19 cellular contexts compared by ENCODE assay signal in genomic region chr1:47870480-47870879, GRCh38.
"Had no signal": no experiment of that assay in that cellular context is flagged by ENCODE, and none has a peak within 500 bp of the region (broad histone marks: within the 10 kb centered on the region; RNA-seq: fewer than 3 reads in every experiment).

No MANE protein-coding gene starts in this region.

- H3K27ac ChIP-seq: adrenal gland, ascending aorta, brain microvascular endothelial cell, colonic mucosa, spleen, testis had no signal

- DNase-seq: activated naive CD4-positive, alpha-beta T cell; activated T-cell treated with anti-CD3 and anti-CD28 coated beads, Interleukin-2, amount 50 U/mL, for 1 hour; adrenal gland; brain microvascular endothelial cell; colonic mucosa; endodermal cell; kidney; occipital lobe; posterior cingulate gyrus; spleen; stimulated activated CD4-positive, alpha-beta T cell treated with anti-CD3 and anti-CD28 coated beads, Interleukin-4, amount 100 ng/mL, for 1 hour; stimulated activated naive CD4-positive, alpha-beta T cell; T-helper 9 cell; testis; trophoblast cell had no signal

- H3K4me3 Mint-ChIP-seq: activated naive CD8-positive, alpha-beta T cell; endodermal cell; WTC11 had no signal

- H3K27me3 ChIP-seq: adrenal gland, ascending aorta, brain microvascular endothelial cell, colonic mucosa, testis had no signal

- H3K9me3 ChIP-seq: adrenal gland, ascending aorta, colonic mucosa, spleen, testis had no signal

- H3K27ac Mint-ChIP-seq: activated naive CD8-positive, alpha-beta T cell; endodermal cell; WTC11 had no signal

- FAIRE-seq: kidney had no signal

- H3K4me1 ChIP-seq: adrenal gland, colonic mucosa, spleen had no signal

- H3K36me3 Mint-ChIP-seq: activated naive CD8-positive, alpha-beta T cell had no signal

- H3K36me3 ChIP-seq: adrenal gland, ascending aorta, brain microvascular endothelial cell, colonic mucosa, spleen had no signal

- H3K4me3 ChIP-seq: adrenal gland, ascending aorta, colonic mucosa, lung, spleen, testis had no signal
